ENCODE assay signal across 8 cellular contexts in the genomic region with DNA sequence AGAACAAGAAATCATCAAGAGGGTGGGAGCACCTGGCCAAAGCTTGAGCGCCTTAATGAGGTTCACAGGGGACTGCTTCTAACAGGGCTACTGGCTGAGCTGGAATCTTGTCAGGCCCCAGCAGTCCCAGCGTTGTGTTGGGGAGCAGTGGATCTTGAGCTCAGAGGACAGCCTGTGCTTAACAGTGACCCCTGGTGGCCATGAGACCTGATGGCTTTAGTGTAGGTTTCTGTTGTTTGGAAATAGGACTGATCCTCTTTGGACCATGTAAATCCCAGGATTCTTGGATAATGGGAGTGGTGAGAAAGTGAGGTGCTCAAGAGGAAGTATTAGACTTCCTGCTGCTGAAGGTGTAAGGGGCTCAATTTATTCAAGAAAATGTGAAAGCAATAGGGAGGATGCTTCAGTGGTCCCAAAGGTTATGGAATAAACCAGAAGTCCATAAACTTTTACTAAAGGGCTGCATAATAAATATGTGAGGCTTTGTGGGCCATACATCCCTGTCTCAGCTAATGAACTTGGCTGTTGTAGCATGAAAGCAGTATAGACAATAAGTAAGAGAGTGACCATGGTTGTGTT.
DNase-seq lines count a peak whose midpoint lies in the region; ATAC-seq and TF ChIP-seq lines count a peak whose summit lies in the region.

No MANE protein-coding gene starts in this region.

- H3K36me3 Mint-ChIP-seq in activated T-helper 17 cell treated with anti-CD3 and anti-CD28 coated beads, Interleukin-2, amount 50 U/mL, for 72 hours (ENCODE audit: low read depth) = no peaks in the 10 kb centered on the region

- peaks cover 7% of the 10 kb centered on the region for H3K27me3 Mint-ChIP-seq in activated T-helper 17 cell treated with anti-CD3 and anti-CD28 coated beads, Interleukin-2, amount 50 U/mL, for 72 hours

- H3K4me1 ChIP-seq in left ventricle myocardium inferior (no peaks in the 10 kb centered on the region), psoas muscle (no peaks in the 10 kb centered on the region)

- H3K27me3 ChIP-seq in left ventricle myocardium inferior (ENCODE audit: low read depth) = peaks cover 61% of the 10 kb centered on the region
- peaks cover 0 to 21% (median 0%) of the 10 kb centered on the region in 3 donors for H3K27me3 ChIP-seq in psoas muscle (ENCODE audit: insufficient read depth in 3 of 3, low read length in 2 of 3)

- H3K9me3 ChIP-seq in left ventricle myocardium inferior (replicated peaks) (peaks cover 6% of the 10 kb centered on the region), psoas muscle (peaks cover 6% of the 10 kb centered on the region)

- H3K4me3 Mint-ChIP-seq in activated T-helper 17 cell treated with anti-CD3 and anti-CD28 coated beads, Interleukin-2, amount 50 U/mL, for 72 hours = no peak overlapping the region

- TF ChIP-seq CTCF in left ventricle myocardium inferior (IDR thresholded peaks at IDR 0.05; ENCODE audit: borderline replicate concordance) = peak; percentile 80
- TF ChIP-seq CTCF in psoas muscle (IDR thresholded peaks at IDR 0.05) = no peak

- no peak overlapping the region for H3K27ac Mint-ChIP-seq in activated T-helper 17 cell treated with anti-CD3 and anti-CD28 coated beads, Interleukin-2, amount 50 U/mL, for 72 hours

- no peaks in the 10 kb centered on the region for H3K4me1 Mint-ChIP-seq in activated T-helper 17 cell treated with anti-CD3 and anti-CD28 coated beads, Interleukin-2, amount 50 U/mL, for 72 hours

- H3K4me3 ChIP-seq in left ventricle myocardium inferior (no peak overlapping the region), psoas muscle (no peak overlapping the region)

- H3K9me3 Mint-ChIP-seq in activated T-helper 17 cell treated with anti-CD3 and anti-CD28 coated beads, Interleukin-2, amount 50 U/mL, for 72 hours = peaks cover 4% of the 10 kb centered on the region

- no peak overlapping the region for H3K27ac ChIP-seq in left ventricle myocardium inferior (replicated peaks)
- H3K27ac ChIP-seq in psoas muscle = no peak overlapping the region

- DNase-seq in NK-92 treated with Interleukin-12 subunit alpha and Interleukin-12 subunit beta, amount 100 ng/mL, for 24 hours (lab: John Stamatoyannopoulos, UW) = peak; percentile 30
- DNase-seq in NK-92 (lab: John Stamatoyannopoulos, UW; ENCODE audit: unreplicated experiment) = no peak
- DNase-seq in NCI-H82 (lab: John Stamatoyannopoulos, UW) = peak; percentile 61
- DNase-seq in left ventricle myocardium inferior = peak; percentile 24
- DNase-seq in stimulated activated CD4-positive, alpha-beta T cell treated with anti-CD3 and anti-CD28 coated beads, Interleukin-4, amount 100 ng/mL, for 24 hours = peak; percentile 51
- DNase-seq in psoas muscle = no peak
- no peak for DNase-seq in NCI-H510A treated with DMSO at 0.1 percent for 48 hours (lab: John Stamatoyannopoulos, UW)

- H3K36me3 ChIP-seq in left ventricle myocardium inferior (no peaks in the 10 kb centered on the region), psoas muscle (ENCODE audit: insufficient read depth in 1 of 2, low read depth in 1 of 2) (no peaks in the 10 kb centered on the region)

- WGBS in psoas muscle, 3 donors = 23 to 31% (median 31%) methylated on average over 2 of the region's 2 CpGs

- intact Hi-C loops in left ventricle myocardium inferior (cut with micrococcal nuclease) (no loop called here), psoas muscle (cut with DNase I) (no loop called here)

- ATAC-seq in activated T-helper 17 cell treated with anti-CD3 and anti-CD28 coated beads, Interleukin-2, amount 50 U/mL, for 72 hours (replicated peaks) = peak; percentile 51
- no peak for ATAC-seq in psoas muscle

Comparison
In these comparisons a context has a peak if more than half of its experiments do, and no peak if none do; other contexts are left out.
1. DNase-seq: peak in NK-92 treated with Interleukin-12 subunit alpha and Interleukin-12 subunit beta, amount 100 ng/mL, for 24 hours (single experiment), NCI-H82 (single experiment), left ventricle myocardium inferior (single experiment) and stimulated activated CD4-positive, alpha-beta T cell treated with anti-CD3 and anti-CD28 coated beads, Interleukin-4, amount 100 ng/mL, for 24 hours (single experiment); none in NK-92 (single experiment), psoas muscle (0 of 2) and NCI-H510A treated with DMSO at 0.1 percent for 48 hours (single experiment).